Comparison of ENCODE assay signal across 18 cellular contexts in genomic region chr22:30474683-30475424, GRCh38. TPM values are rescaled to one million over a fixed set of nuclear protein-coding genes. Genes with fewer than 3 reads are reported as not detected.
DNase-seq lines count a peak whose midpoint lies in the region; ATAC-seq and TF ChIP-seq lines count a peak whose summit lies in the region.
"Had no signal": no experiment of that assay in that cellular context is flagged by ENCODE, and none has a peak within 500 bp of the region (broad histone marks: within the 10 kb centered on the region; RNA-seq: fewer than 3 reads in every experiment).

No MANE protein-coding gene starts in this region.

- DNase-seq in SHP77 (lab: John Stamatoyannopoulos, UW) (peak; percentile 36 to 50), SHP77 treated with DMSO at 0.1 percent for 48 hours (lab: John Stamatoyannopoulos, UW) (no peak), NCI-H1105 treated with DMSO at 0.1 percent for 48 hours (lab: John Stamatoyannopoulos, UW) (peak; percentile 26), T follicular helper cell (ENCODE audit: low read depth) (peak; percentile 40), lung (ENCODE audit: low spot score) (peak; percentile 35), Karpas-422 (no peak), ascending aorta (ENCODE audit: low spot score in 2 of 2) (no peak), MG63 (no peak)
- DNase-seq: activated T-cell treated with anti-CD3 and anti-CD28 coated beads, Interleukin-2, amount 50 U/mL, for 24 hours; EL; NCI-H446 treated with DMSO at 0.1 percent for 48 hours; Right ventricle myocardium superior; stimulated activated CD4-positive, alpha-beta T cell treated with anti-CD3 and anti-CD28 coated beads, Interleukin-1b, Interleukin-23, amount 100 ng/mL, for 48 hours; WERI-Rb-1 had no signal

- no peaks in the 10 kb centered on the region for H3K9me2 ChIP-seq in Karpas-422 (replicated peaks; ENCODE audit: insufficient read depth, low read length)

- intact Hi-C loops in ascending aorta (cut with DNase I), result no loop called here

- no peak overlapping the region for H3K27ac ChIP-seq in lung (ENCODE audit: low read depth in 1 of 2, low read length in 1 of 2)
- no peak overlapping the region for H3K27ac ChIP-seq in Karpas-422 (ENCODE audit: low read length)
- H3K27ac ChIP-seq in ascending aorta, result no peak overlapping the region
- H3K27ac ChIP-seq: breast epithelium, WERI-Rb-1 had no signal

- H3K4me1 ChIP-seq in lung (ENCODE audit: control insufficient read depth in 2 of 2, insufficient read depth in 2 of 2, low read length in 2 of 2) (peaks cover 0 to 8% of the 10 kb centered on the region in 2 donors), Karpas-422 (ENCODE audit: low read length) (no peaks in the 10 kb centered on the region), ascending aorta (no peaks in the 10 kb centered on the region)
- H3K4me1 ChIP-seq: breast epithelium had no signal

- H3K27me3 ChIP-seq in lung (ENCODE audit: control insufficient read depth, insufficient read depth) (no peaks in the 10 kb centered on the region), Karpas-422 (ENCODE audit: low read length) (no peaks in the 10 kb centered on the region), ascending aorta (no peaks in the 10 kb centered on the region), MG63 (no peaks in the 10 kb centered on the region)
- H3K27me3 ChIP-seq: breast epithelium had no signal

- H3K4me3 ChIP-seq in lung (no peak overlapping the region), Karpas-422 (ENCODE audit: low read length) (no peak overlapping the region), ascending aorta (no peak overlapping the region), MG63 (no peak overlapping the region)
- H3K4me3 ChIP-seq: breast epithelium had no signal

- 47 to 66% methylated on average over 6 of the region's 6 CpGs for WGBS in lung, 2 donors

- H4K20me1 ChIP-seq in Karpas-422 (ENCODE audit: insufficient read depth, low read depth, low read length), result no peaks in the 10 kb centered on the region

- no peak for ATAC-seq in lung (ENCODE audit: insufficient read depth, low FRiP score)

- H3K9me3 ChIP-seq in lung (ENCODE audit: control insufficient read depth in 2 of 2, insufficient read depth in 1 of 2, low read length in 1 of 2) (no peaks in the 10 kb centered on the region), Karpas-422 (ENCODE audit: low read length) (no peaks in the 10 kb centered on the region), ascending aorta (no peaks in the 10 kb centered on the region), MG63 (no peaks in the 10 kb centered on the region)
- H3K9me3 ChIP-seq: breast epithelium had no signal

- TF ChIP-seq CTCF in lung (IDR thresholded peaks at IDR 0.05; ENCODE audit: control extremely low read depth, extremely low read depth), result no peak
- no peak for TF ChIP-seq CTCF in ascending aorta (IDR thresholded peaks at IDR 0.05)

- H3K9ac ChIP-seq in Karpas-422 (ENCODE audit: low read length), result no peak overlapping the region

- H2AFZ ChIP-seq in Karpas-422 (ENCODE audit: low read length), result no peak overlapping the region

- H3K4me2 ChIP-seq in Karpas-422 (ENCODE audit: low read depth, low read length, poor library complexity, severe bottlenecking), result no peak overlapping the region

- H3K79me2 ChIP-seq in Karpas-422 (ENCODE audit: low read length), result no peaks in the 10 kb centered on the region

- H3K36me3 ChIP-seq in lung (ENCODE audit: control insufficient read depth in 2 of 2, insufficient read depth in 2 of 2, low read length in 2 of 2), result no peaks in the 10 kb centered on the region
- no peaks in the 10 kb centered on the region for H3K36me3 ChIP-seq in Karpas-422 (ENCODE audit: insufficient read depth, low read length)
- H3K36me3 ChIP-seq in ascending aorta, result no peaks in the 10 kb centered on the region
- H3K36me3 ChIP-seq in MG63, result no peaks in the 10 kb centered on the region
- H3K36me3 ChIP-seq: breast epithelium, WERI-Rb-1 had no signal

RNA-seq across cellular contexts. Expression of gene SEC14L3, which starts 3.0 kb away (rescaled TPM):
- total RNA-seq in lung (under 1 TPM; 0.65 to 0.98 TPM), ascending aorta (not detected)
- polyA plus RNA-seq in lung, result under 1 TPM; 0.17 to 0.75 TPM
- total RNA-seq in Karpas-422 (2014; rRNA removed; shearing (Covaris generic); ENCODE audit: low replicate concordance), result not detected in 2 replicates
- total RNA-seq in MG63 (2014; rRNA removed; shearing (Covaris generic); ENCODE audit: low replicate concordance), result not detected in 2 replicates
- total RNA-seq: breast epithelium, epithelial cell of proximal tubule, lung microvascular endothelial cell, pulmonary artery endothelial cell, Right ventricle myocardium superior had no signal

RNA-seq across cellular contexts. Expression of gene SEC14L4, which starts 30.6 kb away (rescaled TPM):
- total RNA-seq in lung, result 1 to 10 TPM in 1 of 2 donors, under 1 TPM in 1; 0.68 to 5.3 TPM
- polyA plus RNA-seq in lung, result 10 to 100 TPM in 1 of 2 donors, under 1 TPM in 1; 0.60 to 20.8 TPM
- not detected in 2 replicates for total RNA-seq in Karpas-422 (2014; rRNA removed; shearing (Covaris generic); ENCODE audit: low replicate concordance)
- not detected for total RNA-seq in ascending aorta
- total RNA-seq in MG63 (2014; rRNA removed; shearing (Covaris generic); ENCODE audit: low replicate concordance), result 1.6 and 4.9 TPM in 2 replicates
- total RNA-seq: epithelial cell of proximal tubule, lung microvascular endothelial cell, pulmonary artery endothelial cell, Right ventricle myocardium superior had no signal

RNA-seq across cellular contexts. Expression of gene MTFP1, which starts 49.3 kb away (rescaled TPM):
- total RNA-seq in lung (10 to 100 TPM in 1 of 2 donors, 1 to 10 TPM in 1; 1.8 to 21.0 TPM), ascending aorta (4.5 TPM)
- 10 to 100 TPM; 30.0 to 40.0 TPM for polyA plus RNA-seq in lung
- total RNA-seq in Karpas-422 (2014; rRNA removed; shearing (Covaris generic); ENCODE audit: low replicate concordance), result 69.4 and 120 TPM in 2 replicates
- total RNA-seq in MG63 (2014; rRNA removed; shearing (Covaris generic); ENCODE audit: low replicate concordance), result 25.3 and 35.5 TPM in 2 replicates

Comparison
In these comparisons a context has a peak if more than half of its experiments do, and no peak if none do; other contexts are left out.
1. DNase-seq: peak in SHP77 (2 of 2), NCI-H1105 treated with DMSO at 0.1 percent for 48 hours (single experiment), T follicular helper cell (single experiment) and lung (single experiment); none in SHP77 treated with DMSO at 0.1 percent for 48 hours (single experiment), Karpas-422 (single experiment), ascending aorta (0 of 2) and MG63 (single experiment).